Comparison of ENCODE assay signal across 16 cellular contexts in the genomic region with DNA sequence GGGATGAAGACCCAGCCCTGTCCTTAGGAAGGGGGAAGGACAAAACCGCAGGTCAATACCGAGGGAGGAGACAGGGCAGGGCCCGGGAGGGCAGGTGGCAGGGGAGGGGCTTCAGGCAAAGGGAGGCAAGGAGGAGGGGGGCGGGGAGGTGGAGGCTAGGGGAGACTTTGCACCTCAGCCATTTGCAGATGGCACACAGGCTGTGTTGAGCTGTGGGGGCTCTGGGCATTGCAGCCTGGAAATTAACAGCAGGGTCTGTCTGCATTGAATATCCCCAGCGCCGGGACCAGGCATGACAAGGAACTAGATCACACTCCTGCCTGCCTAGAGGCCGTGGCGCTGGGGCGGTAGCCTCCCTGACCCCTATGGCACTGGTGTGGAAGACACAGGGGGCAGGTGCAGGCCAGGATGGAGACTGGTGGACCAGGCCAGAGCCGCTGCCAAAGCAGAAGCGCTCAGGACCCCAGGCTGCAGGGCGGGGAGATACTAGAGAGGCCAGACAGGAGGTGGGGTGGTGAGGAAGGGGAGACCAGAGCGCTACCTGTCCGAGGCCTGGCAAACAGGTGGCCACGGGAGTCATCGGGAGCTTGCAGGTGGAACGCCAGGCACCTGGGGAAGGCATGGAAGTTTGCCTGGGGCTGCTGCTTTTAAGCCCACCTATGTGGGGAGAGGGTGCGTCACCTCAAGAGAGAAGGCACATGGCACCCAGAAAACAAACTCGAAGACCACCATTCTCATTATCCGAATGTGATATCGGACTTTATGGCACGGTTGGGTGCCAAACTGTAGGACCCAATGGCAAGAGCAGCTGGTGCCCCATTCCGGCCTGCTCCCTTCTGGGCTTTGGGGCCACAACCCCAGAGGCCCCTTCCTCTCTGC. TPM values are rescaled to one million over a fixed set of nuclear protein-coding genes. Genes with fewer than 3 reads are reported as not detected.
A peak's percentile ranks its signal among the peaks of the same experiment; 100 is the strongest.
DNase-seq lines count a peak whose midpoint lies in the region; ATAC-seq and TF ChIP-seq lines count a peak whose summit lies in the region.
"Had no signal": no experiment of that assay in that cellular context is flagged by ENCODE, and none has a peak within 500 bp of the region (broad histone marks: within the 10 kb centered on the region; RNA-seq: fewer than 3 reads in every experiment).

No MANE protein-coding gene starts in this region.

- no peak overlapping the region for H2AK5ac ChIP-seq in H9 (ENCODE audit: insufficient read length, low read length)
- peak overlapping the region; percentile 0 for H2AK5ac ChIP-seq in neuronal stem cell (ENCODE audit: low read depth, low read length)

- H3K79me2 ChIP-seq in H9 (ENCODE audit: insufficient read depth, low read length), result no peaks in the 10 kb centered on the region

- no peak for TF ChIP-seq CTCF in H9 (conservative IDR thresholded peaks at IDR 0.05)
- TF ChIP-seq CTCF in WTC11 (IDR thresholded peaks at IDR 0.05), result no peak
- no peak for TF ChIP-seq CTCF in GM10248 (IDR thresholded peaks at IDR 0.05; ENCODE audit: control extremely low read depth, extremely low read depth, low read depth, missing control alignments)

- no peaks in the 10 kb centered on the region for H4K20me1 ChIP-seq in H9 (ENCODE audit: control insufficient read depth, insufficient read depth, insufficient read length)

- WGBS in H9 (ENCODE audit: extremely low coverage, insufficient read length, low lambda C conversion rate), result no CpG with 5 or more reads among the region's 23 CpGs
- no CpG with 5 or more reads among the region's 23 CpGs for WGBS in neuronal stem cell (ENCODE audit: extremely low coverage in 2 of 2, insufficient read length in 2 of 2, insufficient replicate concordance in 1 of 2), 2 donors

- no peaks in the 10 kb centered on the region for H3K23me2 ChIP-seq in H9 (ENCODE audit: insufficient read length, low read depth, low read length, poor library complexity, severe bottlenecking)

- H3K27me3 Mint-ChIP-seq in H9 (ENCODE audit: low read depth), result peaks cover 12% of the 10 kb centered on the region
- no peaks in the 10 kb centered on the region; the same call in 1 of the 2 replicates for H3K27me3 Mint-ChIP-seq in WTC11 (ENCODE audit: low read depth)
- H3K27me3 Mint-ChIP-seq: activated naive CD8-positive, alpha-beta T cell; natural killer cell treated with Interleukin-12 subunit alpha and Interleukin-12 subunit beta and Interleukin-15 and Interleukin-18, amount 100 ng/mL, for 72 hours had no signal

- H4K8ac ChIP-seq in H9 (replicated peaks; ENCODE audit: insufficient read length, low read depth, low read length), result no peak overlapping the region
- no peak overlapping the region for H4K8ac ChIP-seq in neuronal stem cell (ENCODE audit: low read depth, low read length)

- H2AFZ ChIP-seq in H9 (ENCODE audit: low read length), result no peak overlapping the region
- H2AFZ ChIP-seq in neuronal stem cell (ENCODE audit: low read length), result no peak overlapping the region

- H2BK15ac ChIP-seq in H9 (ENCODE audit: low read depth, low read length) (no peak overlapping the region), neuronal stem cell (ENCODE audit: low read length) (peak overlapping the region; percentile 31)

- no peak overlapping the region for H2BK20ac ChIP-seq in H9 (ENCODE audit: low read depth, low read length, poor library complexity, severe bottlenecking)

- H3K23ac ChIP-seq in H9 (ENCODE audit: insufficient read length, low read depth, low read length), result no peak overlapping the region
- peak overlapping the region; percentile 94 for H3K23ac ChIP-seq in neuronal stem cell (ENCODE audit: low read depth, low read length, poor library complexity)

- no peak overlapping the region for H3K4ac ChIP-seq in H9 (ENCODE audit: low read depth, low read length)
- H3K4ac ChIP-seq in neuronal stem cell (ENCODE audit: low read length), result no peak overlapping the region

- peaks cover 30 to 47% of the 10 kb centered on the region in 2 experiments for H3K4me1 Mint-ChIP-seq in H9
- peaks cover 36% of the 10 kb centered on the region for H3K4me1 Mint-ChIP-seq in WTC11

- H3K14ac ChIP-seq in H9 (ENCODE audit: insufficient read depth, low read length) (no peak overlapping the region), neuronal stem cell (ENCODE audit: low read length) (no peak overlapping the region)

- POLR2A ChIA-PET in WTC11 (lab: Charles Lee) (interaction anchor here (0.6 to 1.7 kb wide), 3 partner anchors 17 to 139 kb away, joined by 3 to 4 read pairs (median 4); partner anchors contain the start of gene NPTXR), GM10248 (lab: Yijun Ruan, JAX) (no interaction called here)

- H3K36me3 Mint-ChIP-seq in H9 (ENCODE audit: insufficient read depth in 1 of 3, low read depth in 3 of 3), result peaks cover under 1 to 7% (median 4%) of the 10 kb centered on the region in 3 experiments; a peak in 4 of 7 replicates
- no peaks in the 10 kb centered on the region for H3K36me3 Mint-ChIP-seq in WTC11
- H3K36me3 Mint-ChIP-seq: activated naive CD8-positive, alpha-beta T cell; natural killer cell treated with Interleukin-12 subunit alpha and Interleukin-12 subunit beta and Interleukin-15 and Interleukin-18, amount 100 ng/mL, for 72 hours had no signal

- H3K9me3 Mint-ChIP-seq in H9, result no peaks in the 10 kb centered on the region
- no peaks in the 10 kb centered on the region for H3K9me3 Mint-ChIP-seq in WTC11
- H3K9me3 Mint-ChIP-seq: natural killer cell treated with Interleukin-12 subunit alpha and Interleukin-12 subunit beta and Interleukin-15 and Interleukin-18, amount 100 ng/mL, for 72 hours had no signal

- H2BK120ac ChIP-seq in H9 (ENCODE audit: low read depth, low read length, poor library complexity, severe bottlenecking), result no peak overlapping the region
- H2BK120ac ChIP-seq in neuronal stem cell (ENCODE audit: low read depth, low read length), result no peak overlapping the region

- H3T11ph ChIP-seq in H9 (ENCODE audit: low read length), result no peak overlapping the region

- no peaks in the 10 kb centered on the region for H3K27me3 ChIP-seq in H9 (ENCODE audit: insufficient read depth, low read length)
- peaks cover 0 to 10% (median 0%) of the 10 kb centered on the region in 3 experiments for H3K27me3 ChIP-seq in neuronal stem cell (ENCODE audit: control insufficient read depth in 3 of 3, insufficient read depth in 3 of 3, low read depth in 1 of 3, low read length in 3 of 3)
- H3K27me3 ChIP-seq: cardiac muscle cell, transverse colon had no signal

- no peak overlapping the region for H3K27ac ChIP-seq in H9 (ENCODE audit: insufficient read length, low read depth, low read length)
- no peak overlapping the region for H3K27ac ChIP-seq in neuronal stem cell (replicated peaks; ENCODE audit: low read length)
- H3K27ac ChIP-seq: cardiac muscle cell, RWPE1, transverse colon had no signal

- H3K18ac ChIP-seq in H9 (ENCODE audit: insufficient read length, low read depth, low read length) (no peak overlapping the region), neuronal stem cell (ENCODE audit: low read length) (peak overlapping the region; percentile 90)

- CTCF ChIA-PET in WTC11 (lab: Charles Lee), result interaction anchor here (0.7 to 7.5 kb wide), 5 partner anchors 9 to 93 kb away, joined by 3 to 83 read pairs (median 8); partner anchors contain the start of gene NPTXR
- CTCF ChIA-PET in GM10248 (lab: Yijun Ruan, JAX), result interaction anchor here (1.6 to 3.0 kb wide), 2 partner anchors 9 kb away, joined by 11 to 21 read pairs; no protein-coding TSS in a partner anchor

- ATAC-seq in WTC11 (peak; percentile 45), HG03520 (IDR thresholded peaks at IDR 0.05; ENCODE audit: unreplicated experiment) (no peak)

- H2BK5ac ChIP-seq in H9 (ENCODE audit: insufficient read length, low read length) (no peak overlapping the region), neuronal stem cell (ENCODE audit: low read length) (peak overlapping the region; percentile 42)

- H3K4me2 ChIP-seq in H9 (ENCODE audit: insufficient read depth, insufficient read length, low read length) (no peak overlapping the region), neuronal stem cell (ENCODE audit: insufficient read depth, low read length, poor library complexity, severe bottlenecking) (no peak overlapping the region)

- no peaks in the 10 kb centered on the region for H3K9me3 ChIP-seq in H9 (ENCODE audit: control insufficient read depth, low read depth, low read length)
- no peaks in the 10 kb centered on the region for H3K9me3 ChIP-seq in neuronal stem cell (replicated peaks in 1 of 2; ENCODE audit: control insufficient read depth in 2 of 2, insufficient read depth in 1 of 2, low read depth in 1 of 2, low read length in 2 of 2)
- H3K9me3 ChIP-seq: transverse colon had no signal

- H3K56ac ChIP-seq in H9 (ENCODE audit: insufficient read length, low read depth, low read length), result no peak overlapping the region

- H3K79me1 ChIP-seq in H9 (ENCODE audit: insufficient read depth, low read depth, low read length, poor library complexity, severe bottlenecking), result no peaks in the 10 kb centered on the region
- H3K79me1 ChIP-seq in neuronal stem cell (ENCODE audit: low read depth, low read length), result peaks cover 9% of the 10 kb centered on the region

- no peak overlapping the region for H4K91ac ChIP-seq in H9 (ENCODE audit: insufficient read length, low read depth, low read length)
- H4K91ac ChIP-seq in neuronal stem cell (ENCODE audit: low read depth, low read length, poor library complexity), result no peak overlapping the region

- no peak overlapping the region for H4K5ac ChIP-seq in H9 (ENCODE audit: insufficient read length, low read depth, low read length)

- no peak overlapping the region for H3K4me3 ChIP-seq in neuronal stem cell (ENCODE audit: low read length in 2 of 2)
- H3K4me3 ChIP-seq: cardiac muscle cell, transverse colon had no signal

- H3K27ac Mint-ChIP-seq in H9 (peak overlapping the region in 1 of 3 experiments; percentile 12; a peak in 1 of 7 replicates), WTC11 (no peak overlapping the region)
- H3K27ac Mint-ChIP-seq: activated naive CD8-positive, alpha-beta T cell; natural killer cell treated with Interleukin-12 subunit alpha and Interleukin-12 subunit beta and Interleukin-15 and Interleukin-18, amount 100 ng/mL, for 72 hours had no signal

- peak; percentile 40 to 60 for DNase-seq in NCI-H524 (lab: John Stamatoyannopoulos, UW)
- DNase-seq in NCI-H524 treated with DMSO at 0.1 percent for 48 hours (lab: John Stamatoyannopoulos, UW), result no peak
- DNase-seq in H9, result peak; percentile 71
- DNase-seq in WTC11 (ENCODE audit: low spot score), result peak; percentile 46
- DNase-seq in neuronal stem cell (ENCODE audit: low spot score), result no peak
- DNase-seq in GM10248 (ENCODE audit: extremely low spot score), result no peak
- DNase-seq in NCI-H146 treated with DMSO at 0.1 percent for 48 hours (lab: John Stamatoyannopoulos, UW; ENCODE audit: unreplicated experiment), result no peak
- DNase-seq: COR-L47, NCI-H446, T-helper 1 cell, transverse colon had no signal

- H3K9ac ChIP-seq in H9 (ENCODE audit: extremely low read depth, insufficient read length, low read length), result no peak overlapping the region
- peak overlapping the region; percentile 72 for H3K9ac ChIP-seq in neuronal stem cell (ENCODE audit: low read depth, low read length, poor library complexity)

- no peak overlapping the region for H2BK12ac ChIP-seq in H9 (ENCODE audit: insufficient read length, low read depth, low read length)
- no peak overlapping the region for H2BK12ac ChIP-seq in neuronal stem cell (ENCODE audit: low read length)

- H3K4me1 ChIP-seq in H9 (ENCODE audit: insufficient read depth, low read length) (no peaks in the 10 kb centered on the region; the same call in 1 of the 2 replicates), neuronal stem cell (ENCODE audit: control insufficient read depth in 2 of 2, insufficient read depth in 1 of 2, low read depth in 1 of 2, low read length in 2 of 2) (peaks cover 9 to 43% of the 10 kb centered on the region in 2 donors)

- H3K36me3 ChIP-seq in neuronal stem cell (replicated peaks in 1 of 2; ENCODE audit: control insufficient read depth in 2 of 2, insufficient read depth in 2 of 2, low read length in 2 of 2), result peaks cover 7 to 13% of the 10 kb centered on the region in 2 donors
- H3K36me3 ChIP-seq: transverse colon had no signal

- H3K4me3 Mint-ChIP-seq in H9 (peak overlapping the region in 1 of 2 experiments; percentile 3; a peak in 2 of 5 replicates), WTC11 (no peak overlapping the region)
- H3K4me3 Mint-ChIP-seq: activated naive CD8-positive, alpha-beta T cell; natural killer cell treated with Interleukin-12 subunit alpha and Interleukin-12 subunit beta and Interleukin-15 and Interleukin-18, amount 100 ng/mL, for 72 hours had no signal

RNA-seq across cellular contexts. Expression of gene CBX6, which starts 11.5 kb away (rescaled TPM):
- 31.4 and 32.8 TPM in 2 replicates for total RNA-seq in H9 (2021)
- total RNA-seq in WTC11 (2021), result 21.5 to 27.0 TPM (median 23.8 TPM) in 3 replicates
- polyA plus RNA-seq in neuronal stem cell (2013, experiment 1 of 2), result 12.0 TPM
- polyA plus RNA-seq in neuronal stem cell (2013, experiment 2 of 2), result 12.4 TPM

RNA-seq across cellular contexts. Expression of gene NPTXR, which starts 16.7 kb away (rescaled TPM):
- total RNA-seq in H9 (2021) (7.8 and 8.1 TPM in 2 replicates), WTC11 (2021) (10.4 to 11.2 TPM (median 10.6 TPM) in 3 replicates)
- polyA plus RNA-seq in neuronal stem cell (2013, experiment 1 of 2), result 3.7 TPM
- 3.7 TPM for polyA plus RNA-seq in neuronal stem cell (2013, experiment 2 of 2)

Comparison
In these comparisons a context has a peak if more than half of its experiments do, and no peak if none do; other contexts are left out.
1. DNase-seq: peak in NCI-H524 (2 of 2), H9 (single experiment) and WTC11 (single experiment); none in NCI-H524 treated with DMSO at 0.1 percent for 48 hours (single experiment), neuronal stem cell (single experiment), GM10248 (single experiment) and NCI-H146 treated with DMSO at 0.1 percent for 48 hours (single experiment).